ENCODE assay signal across 5 cellular contexts in the genomic region with DNA sequence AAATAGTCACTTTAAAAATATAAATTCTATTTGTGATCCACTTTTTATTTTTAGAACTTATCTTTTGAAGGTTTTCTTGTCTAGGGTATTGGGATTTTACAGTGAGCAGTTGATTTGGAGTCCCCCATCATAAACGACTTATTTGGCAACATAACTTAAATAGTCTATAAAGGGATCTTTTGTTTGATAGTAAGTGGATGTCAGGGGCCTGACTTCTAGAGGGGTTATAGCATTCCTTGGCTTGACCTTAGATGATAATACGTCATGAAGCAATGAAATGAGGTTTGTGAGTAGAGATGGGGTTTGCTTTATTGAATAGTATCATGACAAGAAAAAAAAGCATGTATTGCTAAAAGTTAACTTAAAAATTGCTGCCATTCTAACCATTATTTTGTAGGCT.
"Had no signal": no experiment of that assay in that cellular context is flagged by ENCODE, and none has a peak within 500 bp of the region (broad histone marks: within the 10 kb centered on the region; RNA-seq: fewer than 3 reads in every experiment).

No MANE protein-coding gene starts in this region.

- H3K4me1 Mint-ChIP-seq: GM23338, H9 had no signal

- H3K27ac Mint-ChIP-seq: GM23338 had no signal

- H3K9me3 Mint-ChIP-seq: GM23338, H9 had no signal

- ATAC-seq: GM23338, K562 had no signal

- H3K4me3 Mint-ChIP-seq: GM23338, H9 had no signal

- DNase-seq: H9, HCEC 1CT, IMR-90 had no signal
